Comparison of ENCODE assay signal across 12 cellular contexts in genomic region chr1:1345860-1346500, GRCh38. TPM values are rescaled to one million over a fixed set of nuclear protein-coding genes. Genes with fewer than 3 reads are reported as not detected.
DNase-seq lines count a peak whose midpoint lies in the region; ATAC-seq and TF ChIP-seq lines count a peak whose summit lies in the region.
"Had no signal": no experiment of that assay in that cellular context is flagged by ENCODE, and none has a peak within 500 bp of the region (broad histone marks: within the 10 kb centered on the region; RNA-seq: fewer than 3 reads in every experiment).

No MANE protein-coding gene starts in this region.

- peak; percentile 4 for ATAC-seq in left lung
- no peak for ATAC-seq in GM21367 (IDR thresholded peaks at IDR 0.05; ENCODE audit: unreplicated experiment)
- ATAC-seq: activated CD4-positive, CD25-positive, alpha-beta regulatory T cell treated with anti-CD3 and anti-CD28 coated beads, Interleukin-2, amount 50 U/mL, for 24 hours had no signal

- H3K27me3 ChIP-seq in HUES64 (ENCODE audit: insufficient read depth, low read length) (no peaks in the 10 kb centered on the region), mammary epithelial cell (ENCODE audit: insufficient read depth, low read length) (no peaks in the 10 kb centered on the region), left lung (no peaks in the 10 kb centered on the region), prostate gland (replicated peaks; ENCODE audit: insufficient read depth) (no peaks in the 10 kb centered on the region)

- no peaks in the 10 kb centered on the region for H3K27me3 Mint-ChIP-seq in activated naive CD4-positive, alpha-beta T cell treated with anti-CD3 and anti-CD28 coated beads for 36 hours (ENCODE audit: low read depth)
- H3K27me3 Mint-ChIP-seq: stimulated activated naive CD8-positive, alpha-beta T cell treated with anti-CD3 and anti-CD28 coated beads, Interleukin-15, Interleukin-2, amounts not matched to agents 100 ng/mL and 50 ng/mL, for 24 hours had no signal

- H3K4me1 ChIP-seq in HUES64 (ENCODE audit: insufficient read depth, low read length) (peaks cover 3% of the 10 kb centered on the region; the same call in 1 of the 2 replicates), mammary epithelial cell (ENCODE audit: insufficient read depth, low read length) (peaks cover 47% of the 10 kb centered on the region), left lung (peaks cover 21 to 51% of the 10 kb centered on the region in 2 donors), prostate gland (replicated peaks) (peaks cover 14% of the 10 kb centered on the region)

- no peaks in the 10 kb centered on the region for H3K9me3 ChIP-seq in HUES64 (ENCODE audit: insufficient read depth, low read depth, low read length)
- H3K9me3 ChIP-seq in mammary epithelial cell (replicated peaks; ENCODE audit: insufficient read depth, low read length): no peaks in the 10 kb centered on the region
- H3K9me3 ChIP-seq in left lung: no peaks in the 10 kb centered on the region
- H3K9me3 ChIP-seq in prostate gland: no peaks in the 10 kb centered on the region

- peaks cover 82% of the 10 kb centered on the region for H3K79me2 ChIP-seq in mammary epithelial cell (ENCODE audit: insufficient read depth, low read length)

- H3K4me3 Mint-ChIP-seq in activated naive CD4-positive, alpha-beta T cell treated with anti-CD3 and anti-CD28 coated beads for 36 hours: no peak overlapping the region

- WGBS in HUES64: 95% methylated on average over 12 of the region's 12 CpGs
- WGBS in mammary epithelial cell (ENCODE audit: low coverage, missing lambda C conversion rate): 80% methylated on average over 2 of the region's 12 CpGs
- WGBS in prostate gland: 55% methylated on average over 10 of the region's 12 CpGs

- H4K20me1 ChIP-seq in mammary epithelial cell (ENCODE audit: insufficient read depth, low read length): peaks cover 2% of the 10 kb centered on the region

- dilution Hi-C loops in mammary epithelial cell (cut with HindIII; ENCODE audit: low sequenced_read_pairs): loop anchor here (10.0 kb wide), 2 partner anchors 121 to 171 kb away; partner anchors contain the start of gene TTLL10

- H3K9ac ChIP-seq in HUES64 (ENCODE audit: low read depth, low read length): peak overlapping the region; percentile 27; the same call in 1 of the 2 replicates
- H3K9ac ChIP-seq in mammary epithelial cell (ENCODE audit: insufficient read depth, low read length): no peak overlapping the region

- TF ChIP-seq CTCF in mammary epithelial cell (conservative IDR thresholded peaks at IDR 0.05 in 1 of 2, IDR thresholded peaks at IDR 0.05 in 1 of 2; ENCODE audit: extremely low read depth in 1 of 2, insufficient read depth in 1 of 2, low read depth in 1 of 2, low read length in 2 of 2) (no peak), left lung (IDR thresholded peaks at IDR 0.05) (no peak), prostate gland (IDR thresholded peaks at IDR 0.05) (no peak)

- no peak overlapping the region for H3K27ac ChIP-seq in HUES64 (ENCODE audit: low read depth, low read length)
- peak overlapping the region; percentile 75 for H3K27ac ChIP-seq in mammary epithelial cell (ENCODE audit: insufficient read depth, low read depth, low read length)
- H3K27ac ChIP-seq in left lung: peak overlapping the region; percentile 44 to 58
- H3K27ac ChIP-seq in substantia nigra (ENCODE audit: low read depth, low read length, poor library complexity, severe bottlenecking): peak overlapping the region; percentile 2
- H3K27ac ChIP-seq in prostate gland: no peak overlapping the region

- no peak overlapping the region for H2AFZ ChIP-seq in mammary epithelial cell (ENCODE audit: low read depth, low read length)

- no peaks in the 10 kb centered on the region for H3K9me3 Mint-ChIP-seq in activated naive CD4-positive, alpha-beta T cell treated with anti-CD3 and anti-CD28 coated beads for 36 hours
- H3K9me3 Mint-ChIP-seq: stimulated activated naive CD8-positive, alpha-beta T cell treated with anti-CD3 and anti-CD28 coated beads, Interleukin-15, Interleukin-2, amounts not matched to agents 100 ng/mL and 50 ng/mL, for 24 hours had no signal

- intact Hi-C loops in mammary epithelial cell (cut with micrococcal nuclease) (loop anchor here (5.0 kb wide), 2 partner anchors 96 to 161 kb away; no protein-coding TSS in a partner anchor), left lung (cut with DNase I) (no loop called here), prostate gland (cut with DNase I) (loop anchor here (5.0 kb wide), 1 partner anchor 39 kb away; the partner anchor contains the start of genes ACAP3 and PUSL1)
- intact Hi-C loops in activated naive CD4-positive, alpha-beta T cell treated with anti-CD3 and anti-CD28 coated beads for 36 hours (cut with micrococcal nuclease): loop anchor here (2.0 kb wide), 1 partner anchor 165 kb away; no protein-coding TSS in a partner anchor

- H3K36me3 Mint-ChIP-seq in activated naive CD4-positive, alpha-beta T cell treated with anti-CD3 and anti-CD28 coated beads for 36 hours (ENCODE audit: low read depth): peaks cover 4% of the 10 kb centered on the region

- H3K36me3 ChIP-seq in HUES64 (ENCODE audit: insufficient read depth, low read length) (peaks cover 9% of the 10 kb centered on the region), mammary epithelial cell (ENCODE audit: insufficient read depth, low read length) (peaks cover 3% of the 10 kb centered on the region), left lung (peaks cover 0 to 12% of the 10 kb centered on the region in 2 donors), prostate gland (peaks cover 0 to 6% of the 10 kb centered on the region in 2 donors)

- in situ Hi-C loops in mammary epithelial cell (cut with MboI; ENCODE audit: low sequenced_read_pairs in 2 of 2): no loop called here

- H3K4me2 ChIP-seq in mammary epithelial cell (ENCODE audit: insufficient read depth, low read depth, low read length): peak overlapping the region; percentile 98

- no peak for DNase-seq in mammary epithelial cell
- DNase-seq in left lung: peak in 1 of 2 donors; percentile 76
- peak in 11 of 49 donors; percentile 15 to 71 (median 30) for DNase-seq in substantia nigra (lab: John Stamatoyannopoulos, UW)
- DNase-seq in prostate gland (ENCODE audit: low spot score): no peak
- no peak for DNase-seq in activated naive CD4-positive, alpha-beta T cell treated with anti-CD3 and anti-CD28 coated beads for 36 hours
- DNase-seq: GF-D8, GOT3, NCI-H2171 treated with DMSO at 0.1 percent for 48 hours had no signal

- no peak for TF ChIP-seq POLR2A in prostate gland (IDR thresholded peaks at IDR 0.05)

- no TSS peak for BruUV-seq in mammary epithelial cell (replicated peaks; lab: Mats Ljungman, UMichigan)

- no peak overlapping the region for H3K27ac Mint-ChIP-seq in activated naive CD4-positive, alpha-beta T cell treated with anti-CD3 and anti-CD28 coated beads for 36 hours
- H3K27ac Mint-ChIP-seq: stimulated activated naive CD8-positive, alpha-beta T cell treated with anti-CD3 and anti-CD28 coated beads, Interleukin-15, Interleukin-2, amounts not matched to agents 100 ng/mL and 50 ng/mL, for 24 hours had no signal

- peaks cover 23% of the 10 kb centered on the region for H3K4me1 Mint-ChIP-seq in activated naive CD4-positive, alpha-beta T cell treated with anti-CD3 and anti-CD28 coated beads for 36 hours (ENCODE audit: low read depth)

- H3K4me3 ChIP-seq in HUES64 (ENCODE audit: low read length) (no peak overlapping the region), mammary epithelial cell (replicated peaks in 1 of 3; ENCODE audit: insufficient read depth in 1 of 3, low read depth in 2 of 3, low read length in 3 of 3) (peak overlapping the region in 2 of 3 experiments; percentile 10 to 33), left lung (peak overlapping the region in 1 of 2 donors; percentile 9), prostate gland (no peak overlapping the region)

- CTCF ChIA-PET in mammary epithelial cell (lab: Charles Lee; ENCODE audit: low non-redundant PET): interaction anchor here (0.7 kb wide), 1 partner anchor 40 kb away, joined by 3 read pairs; no protein-coding TSS in a partner anchor
- CTCF ChIA-PET in activated naive CD4-positive, alpha-beta T cell treated with anti-CD3 and anti-CD28 coated beads for 36 hours (lab: Charles Lee): interaction anchor here (0.8 to 1.3 kb wide), 3 partner anchors 25 to 39 kb away, joined by 3 to 5 read pairs (median 3); partner anchors contain the start of gene ACAP3

RNA-seq across cellular contexts. Expression of gene DVL1, which starts 3.2 kb away (rescaled TPM):
- 35.1 TPM for polyA plus RNA-seq in HUES64 (2013, experiment 1 of 2)
- polyA plus RNA-seq in HUES64 (2013, experiment 2 of 2): 36.8 TPM
- 100 to 1,000 TPM in 1 of 2 donors, 10 to 100 TPM in 1; 62.0 to 109 TPM for total RNA-seq in mammary epithelial cell
- 37.4 TPM for polyA plus RNA-seq in mammary epithelial cell
- 20.1 TPM for polyA minus RNA-seq in mammary epithelial cell
- total RNA-seq in left lung: 10 to 100 TPM; 67.4 to 81.2 TPM
- total RNA-seq in prostate gland: 100 to 1,000 TPM in 1 of 2 donors, 10 to 100 TPM in 1; 70.5 to 165 TPM
- total RNA-seq in activated naive CD4-positive, alpha-beta T cell treated with anti-CD3 and anti-CD28 coated beads for 36 hours: 10 to 100 TPM; 33.4 to 35.0 TPM

RNA-seq across cellular contexts. Expression of gene MXRA8, which starts 12.4 kb away (rescaled TPM):
- polyA plus RNA-seq in HUES64 (2013, experiment 1 of 2): 31.5 TPM
- polyA plus RNA-seq in HUES64 (2013, experiment 2 of 2): 39.4 TPM
- total RNA-seq in mammary epithelial cell: 1 to 10 TPM in 1 of 2 donors, not detected in 1; 6.2 TPM
- polyA plus RNA-seq in mammary epithelial cell: 0.09 TPM
- polyA minus RNA-seq in mammary epithelial cell: not detected
- total RNA-seq in left lung: 100 to 1,000 TPM in 1 of 2 donors, 10 to 100 TPM in 1; 78.3 to 129 TPM
- 100 to 1,000 TPM in 1 of 2 donors, 10 to 100 TPM in 1; 39.0 to 152 TPM for total RNA-seq in prostate gland
- total RNA-seq in activated naive CD4-positive, alpha-beta T cell treated with anti-CD3 and anti-CD28 coated beads for 36 hours: under 1 TPM; 0.54 to 0.57 TPM

RNA-seq across cellular contexts. Expression of gene TAS1R3, which starts 14.9 kb away (rescaled TPM):
- polyA plus RNA-seq in HUES64 (2013, experiment 1 of 2): 0.10 TPM
- 0.13 TPM for polyA plus RNA-seq in HUES64 (2013, experiment 2 of 2)
- under 1 TPM in 1 of 2 donors, not detected in 1; under 0.01 TPM for total RNA-seq in mammary epithelial cell
- polyA plus RNA-seq in mammary epithelial cell: 0.09 TPM
- polyA minus RNA-seq in mammary epithelial cell: not detected
- under 1 TPM; 0.20 to 0.37 TPM for total RNA-seq in left lung
- total RNA-seq in prostate gland: under 1 TPM in 1 of 2 donors, not detected in 1; 0.80 TPM
- total RNA-seq in activated naive CD4-positive, alpha-beta T cell treated with anti-CD3 and anti-CD28 coated beads for 36 hours: under 1 TPM; 0.10 to 0.14 TPM

RNA-seq across cellular contexts. Expression of gene CPTP, which starts 21.4 kb away (rescaled TPM):
- polyA plus RNA-seq in HUES64 (2013, experiment 1 of 2): 10.1 TPM
- 10.2 TPM for polyA plus RNA-seq in HUES64 (2013, experiment 2 of 2)
- total RNA-seq in mammary epithelial cell (10 to 100 TPM; 12.0 to 25.0 TPM), left lung (10 to 100 TPM; 24.5 to 25.2 TPM), prostate gland (10 to 100 TPM; 35.8 to 54.0 TPM)
- 16.4 TPM for polyA plus RNA-seq in mammary epithelial cell
- 3.6 TPM for polyA minus RNA-seq in mammary epithelial cell
- total RNA-seq in activated naive CD4-positive, alpha-beta T cell treated with anti-CD3 and anti-CD28 coated beads for 36 hours: 1 to 10 TPM; 5.6 to 5.7 TPM

RNA-seq across cellular contexts. Expression of gene INTS11, which starts 21.5 kb away (rescaled TPM):
- 74.1 TPM for polyA plus RNA-seq in HUES64 (2013, experiment 1 of 2)
- polyA plus RNA-seq in HUES64 (2013, experiment 2 of 2): 76.3 TPM
- total RNA-seq in mammary epithelial cell (100 to 1,000 TPM in 1 of 2 donors, 10 to 100 TPM in 1; 46.3 to 107 TPM), left lung (10 to 100 TPM; 67.0 to 90.4 TPM), prostate gland (100 to 1,000 TPM in 1 of 2 donors, 10 to 100 TPM in 1; 97.3 to 178 TPM)
- polyA plus RNA-seq in mammary epithelial cell: 109 TPM
- 162 TPM for polyA minus RNA-seq in mammary epithelial cell
- total RNA-seq in activated naive CD4-positive, alpha-beta T cell treated with anti-CD3 and anti-CD28 coated beads for 36 hours: 100 to 1,000 TPM; 117 to 118 TPM

Comparison
In these comparisons a context has a peak if more than half of its experiments do, and no peak if none do; other contexts are left out.
1. H3K27ac ChIP-seq: peak in mammary epithelial cell (single experiment), left lung (2 of 2) and substantia nigra (single experiment); none in HUES64 (single experiment) and prostate gland (0 of 2).
2. H3K4me3 ChIP-seq: peak in mammary epithelial cell (2 of 3); none in HUES64 (single experiment) and prostate gland (0 of 2).
3. RNA of gene MXRA8, which starts 12.4 kb away (total RNA-seq): 39.0 to 152 TPM in prostate gland and 78.3 to 129 TPM in left lung; 6.2 TPM in mammary epithelial cell and 0.54 to 0.57 TPM in activated naive CD4-positive, alpha-beta T cell treated with anti-CD3 and anti-CD28 coated beads for 36 hours; every median in the first group is over 4 times any median in the second.
4. intact Hi-C loops: an anchor here in mammary epithelial cell (5.0 kb wide), prostate gland (5.0 kb wide) and activated naive CD4-positive, alpha-beta T cell treated with anti-CD3 and anti-CD28 coated beads for 36 hours (2.0 kb wide); none called in left lung.